Comparison of ENCODE assay signal across 1 cellular context in the genomic region with DNA sequence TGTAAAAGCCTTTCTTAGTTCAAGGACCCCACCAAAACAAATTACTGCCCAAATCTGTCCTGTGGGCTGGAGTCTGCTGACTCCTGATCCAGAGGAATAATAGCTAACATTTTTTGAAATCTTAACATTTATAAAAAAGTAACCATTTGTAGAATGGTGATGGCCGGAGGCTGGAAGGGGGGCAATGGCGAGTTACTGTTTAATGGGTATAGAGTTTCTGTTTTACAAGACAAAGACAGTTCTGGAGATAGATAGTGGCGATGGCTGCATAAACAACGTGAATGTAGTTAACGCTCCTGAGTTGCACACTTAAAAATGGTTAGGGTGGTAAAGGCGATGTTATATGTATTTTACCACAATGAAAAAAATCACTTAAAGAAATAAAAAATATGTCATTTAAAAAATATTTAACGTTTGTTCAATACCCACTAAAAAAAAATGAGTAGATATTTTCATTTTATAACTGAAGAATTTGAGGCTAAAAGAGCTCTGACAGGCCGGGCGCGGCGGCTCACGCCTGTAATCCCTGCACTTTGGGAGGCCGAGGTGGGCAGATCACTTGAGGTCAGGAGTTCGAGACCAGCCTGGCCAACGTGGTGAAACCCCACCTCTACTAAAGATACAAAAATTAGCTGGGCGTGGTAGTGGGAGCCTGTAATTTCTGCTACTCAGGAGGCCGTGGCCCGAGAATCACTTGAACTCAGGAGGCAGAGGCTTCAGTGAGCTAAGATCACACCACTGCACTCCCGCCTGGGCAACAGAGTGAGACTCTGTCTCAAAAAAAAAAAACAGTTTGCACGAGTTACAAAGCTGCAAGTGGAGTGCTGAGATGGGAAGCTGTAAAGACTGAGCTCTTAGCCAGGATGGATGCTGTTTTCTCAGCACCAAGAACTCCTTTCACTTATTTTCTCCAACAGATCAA.
TF ChIP-seq lines count a peak whose summit lies in the region.

No MANE protein-coding gene starts in this region.

TF ChIP-seq in HEK293, 187 proteins besides CTCF, POLR2A, EP300 and RAD21 (continues in another document):
- TF ChIP-seq ZBTB20 (tag by site-specific recombination; IDR thresholded peaks at IDR 0.05) (no peak), ZNF707 (tag by site-specific recombination; IDR thresholded peaks at IDR 0.05) (no peak), IKZF3 (tag by site-specific recombination; IDR thresholded peaks at IDR 0.05) (0 out of 2 replicates have a peak, but pooled peaks have one; percentile 18), PRDM1 (tag by site-specific recombination; IDR thresholded peaks at IDR 0.05) (0 out of 2 replicates have a peak, but pooled peaks have one; percentile 58), ZNF626 (tag by site-specific recombination; IDR thresholded peaks at IDR 0.05) (no peak), KLF1 (tag by site-specific recombination; IDR thresholded peaks at IDR 0.05) (0 out of 2 replicates have a peak, but pooled peaks have one; percentile 23), ZNF404 (tag by site-specific recombination; IDR thresholded peaks at IDR 0.05) (no peak), GLIS2 (tag by site-specific recombination; IDR thresholded peaks at IDR 0.05) (no peak), ZNF843 (tag by site-specific recombination; IDR thresholded peaks at IDR 0.05) (no peak), OSR2 (tag by site-specific recombination; IDR thresholded peaks at IDR 0.05) (0 out of 2 replicates have a peak, but pooled peaks have one; percentile 32), GLIS1 (tag by site-specific recombination; IDR thresholded peaks at IDR 0.05) (peak; percentile 64), ZNF529 (tag by site-specific recombination; IDR thresholded peaks at IDR 0.05; ENCODE audit: insufficient replicate concordance) (no peak), ZNF146 (tag by site-specific recombination; IDR thresholded peaks at IDR 0.05) (no peak), HOXA7 (CRISPR knock-in tag; IDR thresholded peaks at IDR 0.05; ENCODE audit: borderline replicate concordance) (no peak), ZNF274 (IDR thresholded peaks at IDR 0.05; ENCODE audit: low read length) (no peak), ZNF274 (tag by site-specific recombination; IDR thresholded peaks at IDR 0.05; ENCODE audit: borderline replicate concordance) (no peak), ZNF19 (tag by site-specific recombination; IDR thresholded peaks at IDR 0.05; ENCODE audit: low read depth) (no peak), ZNF121 (tag by site-specific recombination; IDR thresholded peaks at IDR 0.05) (peak; percentile 88), ZNF248 (tag by site-specific recombination; IDR thresholded peaks at IDR 0.05) (no peak), SALL2 (tag by site-specific recombination; IDR thresholded peaks at IDR 0.05; ENCODE audit: borderline replicate concordance) (no peak), ZNF311 (tag by site-specific recombination; IDR thresholded peaks at IDR 0.05; ENCODE audit: borderline replicate concordance) (no peak), ZFHX2 (tag by site-specific recombination; conservative IDR thresholded peaks at IDR 0.05) (0 out of 2 replicates have a peak, but pooled peaks have one; percentile 26), GFI1B (tag by site-specific recombination; IDR thresholded peaks at IDR 0.05) (no peak), ZNF16 (tag by site-specific recombination; IDR thresholded peaks at IDR 0.05; ENCODE audit: low read depth) (no peak), ZNF747 (tag by site-specific recombination; IDR thresholded peaks at IDR 0.05) (no peak), SETDB1 (IDR thresholded peaks at IDR 0.05; ENCODE audit: insufficient read length, low read length) (no peak), GLI4 (tag by site-specific recombination; IDR thresholded peaks at IDR 0.05) (no peak), ZSCAN30 (tag by site-specific recombination; IDR thresholded peaks at IDR 0.05) (peak; percentile 94), ZNF10 (tag by site-specific recombination; IDR thresholded peaks at IDR 0.05) (no peak), ZNF555 (tag by site-specific recombination; conservative IDR thresholded peaks at IDR 0.05) (no peak)
- TF ChIP-seq, protein P1, sequence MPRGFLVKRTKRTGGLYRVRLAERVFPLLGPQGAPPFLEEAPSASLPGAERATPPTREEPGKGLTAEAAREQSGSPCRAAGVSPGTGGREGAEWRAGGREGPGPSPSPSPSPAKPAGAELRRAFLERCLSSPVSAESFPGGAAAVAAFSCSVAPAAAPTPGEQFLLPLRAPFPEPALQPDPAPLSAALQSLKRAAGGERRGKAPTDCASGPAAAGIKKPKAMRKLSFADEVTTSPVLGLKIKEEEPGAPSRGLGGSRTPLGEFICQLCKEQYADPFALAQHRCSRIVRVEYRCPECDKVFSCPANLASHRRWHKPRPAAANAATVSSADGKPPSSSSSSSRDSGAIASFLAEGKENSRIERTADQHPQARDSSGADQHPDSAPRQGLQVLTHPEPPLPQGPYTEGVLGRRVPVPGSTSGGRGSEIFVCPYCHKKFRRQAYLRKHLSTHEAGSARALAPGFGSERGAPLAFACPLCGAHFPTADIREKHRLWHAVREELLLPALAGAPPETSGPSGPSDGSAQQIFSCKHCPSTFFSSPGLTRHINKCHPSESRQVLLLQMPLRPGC (tag by site-specific recombination; IDR thresholded peaks at IDR 0.05) = no peak
- TF ChIP-seq, protein P2, sequence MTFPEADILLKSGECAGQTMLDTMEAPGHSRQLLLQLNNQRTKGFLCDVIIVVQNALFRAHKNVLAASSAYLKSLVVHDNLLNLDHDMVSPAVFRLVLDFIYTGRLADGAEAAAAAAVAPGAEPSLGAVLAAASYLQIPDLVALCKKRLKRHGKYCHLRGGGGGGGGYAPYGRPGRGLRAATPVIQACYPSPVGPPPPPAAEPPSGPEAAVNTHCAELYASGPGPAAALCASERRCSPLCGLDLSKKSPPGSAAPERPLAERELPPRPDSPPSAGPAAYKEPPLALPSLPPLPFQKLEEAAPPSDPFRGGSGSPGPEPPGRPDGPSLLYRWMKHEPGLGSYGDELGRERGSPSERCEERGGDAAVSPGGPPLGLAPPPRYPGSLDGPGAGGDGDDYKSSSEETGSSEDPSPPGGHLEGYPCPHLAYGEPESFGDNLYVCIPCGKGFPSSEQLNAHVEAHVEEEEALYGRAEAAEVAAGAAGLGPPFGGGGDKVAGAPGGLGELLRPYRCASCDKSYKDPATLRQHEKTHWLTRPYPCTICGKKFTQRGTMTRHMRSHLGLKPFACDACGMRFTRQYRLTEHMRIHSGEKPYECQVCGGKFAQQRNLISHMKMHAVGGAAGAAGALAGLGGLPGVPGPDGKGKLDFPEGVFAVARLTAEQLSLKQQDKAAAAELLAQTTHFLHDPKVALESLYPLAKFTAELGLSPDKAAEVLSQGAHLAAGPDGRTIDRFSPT (tag by site-specific recombination; IDR thresholded peaks at IDR 0.05) = peak; percentile 41; the same call in 1 of the 2 replicates
- TF ChIP-seq, protein P3, sequence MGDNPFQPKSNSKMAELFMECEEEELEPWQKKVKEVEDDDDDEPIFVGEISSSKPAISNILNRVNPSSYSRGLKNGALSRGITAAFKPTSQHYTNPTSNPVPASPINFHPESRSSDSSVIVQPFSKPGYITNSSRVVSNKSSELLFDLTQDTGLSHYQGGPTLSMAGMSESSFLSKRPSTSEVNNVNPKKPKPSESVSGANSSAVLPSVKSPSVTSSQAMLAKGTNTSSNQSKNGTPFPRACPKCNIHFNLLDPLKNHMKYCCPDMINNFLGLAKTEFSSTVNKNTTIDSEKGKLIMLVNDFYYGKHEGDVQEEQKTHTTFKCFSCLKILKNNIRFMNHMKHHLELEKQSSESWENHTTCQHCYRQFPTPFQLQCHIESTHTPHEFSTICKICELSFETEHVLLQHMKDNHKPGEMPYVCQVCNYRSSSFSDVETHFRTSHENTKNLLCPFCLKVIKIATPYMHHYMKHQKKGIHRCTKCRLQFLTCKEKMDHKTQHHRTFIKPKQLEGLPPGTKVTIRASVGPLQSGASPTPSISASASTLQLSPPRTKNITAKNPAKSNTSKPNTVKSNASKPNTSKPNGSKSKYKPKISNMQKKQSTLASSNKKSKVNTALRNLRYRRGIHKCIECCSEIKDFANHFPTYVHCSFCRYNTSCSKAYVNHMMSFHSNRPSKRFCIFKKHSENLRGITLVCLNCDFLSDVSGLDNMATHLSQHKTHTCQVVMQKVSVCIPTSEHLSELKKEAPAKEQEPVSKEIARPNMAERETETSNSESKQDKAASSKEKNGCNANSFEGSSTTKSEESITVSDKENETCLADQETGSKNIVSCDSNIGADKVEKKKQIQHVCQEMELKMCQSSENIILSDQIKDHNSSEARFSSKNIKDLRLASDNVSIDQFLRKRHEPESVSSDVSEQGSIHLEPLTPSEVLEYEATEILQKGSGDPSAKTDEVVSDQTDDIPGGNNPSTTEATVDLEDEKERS (tag by site-specific recombination; IDR thresholded peaks at IDR 0.05) = no peak
- TF ChIP-seq, protein P4, sequence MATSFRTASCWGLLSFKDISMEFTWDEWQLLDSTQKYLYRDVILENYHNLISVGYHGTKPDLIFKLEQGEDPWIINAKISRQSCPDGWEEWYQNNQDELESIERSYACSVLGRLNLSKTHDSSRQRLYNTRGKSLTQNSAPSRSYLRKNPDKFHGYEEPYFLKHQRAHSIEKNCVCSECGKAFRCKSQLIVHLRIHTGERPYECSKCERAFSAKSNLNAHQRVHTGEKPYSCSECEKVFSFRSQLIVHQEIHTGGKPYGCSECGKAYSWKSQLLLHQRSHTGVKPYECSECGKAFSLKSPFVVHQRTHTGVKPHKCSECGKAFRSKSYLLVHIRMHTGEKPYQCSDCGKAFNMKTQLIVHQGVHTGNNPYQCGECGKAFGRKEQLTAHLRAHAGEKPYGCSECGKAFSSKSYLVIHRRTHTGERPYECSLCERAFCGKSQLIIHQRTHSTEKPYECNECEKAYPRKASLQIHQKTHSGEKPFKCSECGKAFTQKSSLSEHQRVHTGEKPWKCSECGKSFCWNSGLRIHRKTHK (tag by site-specific recombination; IDR thresholded peaks at IDR 0.05) = no peak
- TF ChIP-seq, protein P5, sequence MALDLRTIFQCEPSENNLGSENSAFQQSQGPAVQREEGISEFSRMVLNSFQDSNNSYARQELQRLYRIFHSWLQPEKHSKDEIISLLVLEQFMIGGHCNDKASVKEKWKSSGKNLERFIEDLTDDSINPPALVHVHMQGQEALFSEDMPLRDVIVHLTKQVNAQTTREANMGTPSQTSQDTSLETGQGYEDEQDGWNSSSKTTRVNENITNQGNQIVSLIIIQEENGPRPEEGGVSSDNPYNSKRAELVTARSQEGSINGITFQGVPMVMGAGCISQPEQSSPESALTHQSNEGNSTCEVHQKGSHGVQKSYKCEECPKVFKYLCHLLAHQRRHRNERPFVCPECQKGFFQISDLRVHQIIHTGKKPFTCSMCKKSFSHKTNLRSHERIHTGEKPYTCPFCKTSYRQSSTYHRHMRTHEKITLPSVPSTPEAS (tag by site-specific recombination; IDR thresholded peaks at IDR 0.05) = no peak
- TF ChIP-seq, protein P6, sequence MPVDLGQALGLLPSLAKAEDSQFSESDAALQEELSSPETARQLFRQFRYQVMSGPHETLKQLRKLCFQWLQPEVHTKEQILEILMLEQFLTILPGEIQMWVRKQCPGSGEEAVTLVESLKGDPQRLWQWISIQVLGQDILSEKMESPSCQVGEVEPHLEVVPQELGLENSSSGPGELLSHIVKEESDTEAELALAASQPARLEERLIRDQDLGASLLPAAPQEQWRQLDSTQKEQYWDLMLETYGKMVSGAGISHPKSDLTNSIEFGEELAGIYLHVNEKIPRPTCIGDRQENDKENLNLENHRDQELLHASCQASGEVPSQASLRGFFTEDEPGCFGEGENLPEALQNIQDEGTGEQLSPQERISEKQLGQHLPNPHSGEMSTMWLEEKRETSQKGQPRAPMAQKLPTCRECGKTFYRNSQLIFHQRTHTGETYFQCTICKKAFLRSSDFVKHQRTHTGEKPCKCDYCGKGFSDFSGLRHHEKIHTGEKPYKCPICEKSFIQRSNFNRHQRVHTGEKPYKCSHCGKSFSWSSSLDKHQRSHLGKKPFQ (tag by site-specific recombination; IDR thresholded peaks at IDR 0.05) = peak; percentile 65
- TF ChIP-seq, protein P7, sequence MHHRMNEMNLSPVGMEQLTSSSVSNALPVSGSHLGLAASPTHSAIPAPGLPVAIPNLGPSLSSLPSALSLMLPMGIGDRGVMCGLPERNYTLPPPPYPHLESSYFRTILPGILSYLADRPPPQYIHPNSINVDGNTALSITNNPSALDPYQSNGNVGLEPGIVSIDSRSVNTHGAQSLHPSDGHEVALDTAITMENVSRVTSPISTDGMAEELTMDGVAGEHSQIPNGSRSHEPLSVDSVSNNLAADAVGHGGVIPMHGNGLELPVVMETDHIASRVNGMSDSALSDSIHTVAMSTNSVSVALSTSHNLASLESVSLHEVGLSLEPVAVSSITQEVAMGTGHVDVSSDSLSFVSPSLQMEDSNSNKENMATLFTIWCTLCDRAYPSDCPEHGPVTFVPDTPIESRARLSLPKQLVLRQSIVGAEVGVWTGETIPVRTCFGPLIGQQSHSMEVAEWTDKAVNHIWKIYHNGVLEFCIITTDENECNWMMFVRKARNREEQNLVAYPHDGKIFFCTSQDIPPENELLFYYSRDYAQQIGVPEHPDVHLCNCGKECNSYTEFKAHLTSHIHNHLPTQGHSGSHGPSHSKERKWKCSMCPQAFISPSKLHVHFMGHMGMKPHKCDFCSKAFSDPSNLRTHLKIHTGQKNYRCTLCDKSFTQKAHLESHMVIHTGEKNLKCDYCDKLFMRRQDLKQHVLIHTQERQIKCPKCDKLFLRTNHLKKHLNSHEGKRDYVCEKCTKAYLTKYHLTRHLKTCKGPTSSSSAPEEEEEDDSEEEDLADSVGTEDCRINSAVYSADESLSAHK (tag by site-specific recombination; IDR thresholded peaks at IDR 0.05) = no peak
- TF ChIP-seq, protein P8, sequence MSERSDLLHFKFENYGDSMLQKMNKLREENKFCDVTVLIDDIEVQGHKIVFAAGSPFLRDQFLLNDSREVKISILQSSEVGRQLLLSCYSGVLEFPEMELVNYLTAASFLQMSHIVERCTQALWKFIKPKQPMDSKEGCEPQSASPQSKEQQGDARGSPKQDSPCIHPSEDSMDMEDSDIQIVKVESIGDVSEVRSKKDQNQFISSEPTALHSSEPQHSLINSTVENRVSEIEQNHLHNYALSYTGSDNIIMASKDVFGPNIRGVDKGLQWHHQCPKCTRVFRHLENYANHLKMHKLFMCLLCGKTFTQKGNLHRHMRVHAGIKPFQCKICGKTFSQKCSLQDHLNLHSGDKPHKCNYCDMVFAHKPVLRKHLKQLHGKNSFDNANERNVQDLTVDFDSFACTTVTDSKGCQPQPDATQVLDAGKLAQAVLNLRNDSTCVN (tag by site-specific recombination; optimal IDR thresholded peaks at IDR 0.05) = no peak
- TF ChIP-seq, protein P9, sequence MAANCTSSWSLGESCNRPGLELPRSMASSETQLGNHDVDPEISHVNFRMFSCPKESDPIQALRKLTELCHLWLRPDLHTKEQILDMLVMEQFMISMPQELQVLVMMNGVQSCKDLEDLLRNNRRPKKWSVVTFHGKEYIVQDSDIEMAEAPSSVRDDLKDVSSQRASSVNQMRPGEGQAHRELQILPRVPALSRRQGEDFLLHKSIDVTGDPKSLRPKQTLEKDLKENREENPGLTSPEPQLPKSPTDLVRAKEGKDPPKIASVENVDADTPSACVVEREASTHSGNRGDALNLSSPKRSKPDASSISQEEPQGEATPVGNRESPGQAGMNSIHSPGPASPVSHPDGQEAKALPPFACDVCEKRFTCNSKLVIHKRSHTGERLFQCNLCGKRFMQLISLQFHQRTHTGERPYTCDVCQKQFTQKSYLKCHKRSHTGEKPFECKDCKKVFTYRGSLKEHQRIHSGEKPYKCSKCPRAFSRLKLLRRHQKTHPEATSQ (tag by site-specific recombination; IDR thresholded peaks at IDR 0.05) = no peak
- TF ChIP-seq, protein P10, sequence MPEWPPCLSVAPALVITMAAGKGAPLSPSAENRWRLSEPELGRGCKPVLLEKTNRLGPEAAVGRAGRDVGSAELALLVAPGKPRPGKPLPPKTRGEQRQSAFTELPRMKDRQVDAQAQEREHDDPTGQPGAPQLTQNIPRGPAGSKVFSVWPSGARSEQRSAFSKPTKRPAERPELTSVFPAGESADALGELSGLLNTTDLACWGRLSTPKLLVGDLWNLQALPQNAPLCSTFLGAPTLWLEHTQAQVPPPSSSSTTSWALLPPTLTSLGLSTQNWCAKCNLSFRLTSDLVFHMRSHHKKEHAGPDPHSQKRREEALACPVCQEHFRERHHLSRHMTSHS (tag by site-specific recombination; IDR thresholded peaks at IDR 0.05) = no peak
